ENCODE assay signal across 17 cellular contexts in the genomic region with DNA sequence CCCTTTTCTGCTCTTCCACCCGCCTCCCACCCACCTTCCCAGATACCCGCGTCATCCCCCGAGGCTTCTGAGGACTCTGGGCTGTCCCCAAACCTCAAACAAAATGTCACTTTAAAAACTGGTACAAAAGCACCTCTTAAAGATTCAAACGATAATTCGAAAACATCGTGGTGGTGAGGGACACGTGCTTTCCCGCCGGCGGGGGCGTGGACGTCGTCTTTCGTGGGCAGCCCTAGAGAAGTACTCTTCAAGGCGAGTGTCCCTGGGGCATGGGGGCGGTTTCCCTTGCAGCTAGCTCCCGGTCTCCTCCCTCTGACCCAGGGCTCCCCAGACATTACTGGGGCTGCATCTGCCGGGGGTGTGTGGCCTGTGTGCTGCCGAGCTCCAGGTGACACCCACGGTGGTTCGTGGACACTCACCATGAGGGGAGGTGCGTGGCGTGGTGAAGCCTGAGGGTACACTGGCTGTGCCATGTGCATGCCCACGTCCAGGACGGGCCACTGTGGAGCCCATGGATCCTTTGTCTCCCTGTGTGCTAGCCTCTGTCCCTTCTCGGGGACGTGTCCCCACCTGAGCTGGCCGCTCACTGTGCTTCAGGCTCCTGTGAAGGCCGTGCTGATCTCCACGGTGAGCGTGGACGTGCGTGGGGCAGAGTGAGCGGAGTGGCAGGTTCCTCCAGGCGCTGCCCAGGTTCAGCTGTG.
DNase-seq lines count a peak whose midpoint lies in the region; ATAC-seq and TF ChIP-seq lines count a peak whose summit lies in the region.
"Had no signal": no experiment of that assay in that cellular context is flagged by ENCODE, and none has a peak within 500 bp of the region (broad histone marks: within the 10 kb centered on the region; RNA-seq: fewer than 3 reads in every experiment).

No MANE protein-coding gene starts in this region.

- H3K27me3 ChIP-seq in OCI-LY1 (ENCODE audit: insufficient read depth, low read length) (no peaks in the 10 kb centered on the region), spleen (replicated peaks in 1 of 7) (no peaks in the 10 kb centered on the region)
- H3K27me3 ChIP-seq: tibial nerve had no signal

- no peaks in the 10 kb centered on the region for H3K9me2 ChIP-seq in OCI-LY1 (ENCODE audit: low read depth, low read length)

- no peak overlapping the region for H3K4me3 Mint-ChIP-seq in activated CD4-positive, alpha-beta T cell treated with anti-CD3 and anti-CD28 coated beads, Interleukin-2, amount 10 ng/mL, durations not matched to agents 24 days and 14 days

- H3F3A ChIP-seq in OCI-LY1 (ENCODE audit: insufficient read depth, low read length) = peaks cover 9% of the 10 kb centered on the region

- no peaks in the 10 kb centered on the region for H3K9me3 Mint-ChIP-seq in activated CD4-positive, alpha-beta T cell treated with anti-CD3 and anti-CD28 coated beads, Interleukin-2, amount 10 ng/mL, durations not matched to agents 24 days and 14 days
- H3K9me3 Mint-ChIP-seq: naive B cell had no signal

- intact Hi-C loops in activated CD4-positive, alpha-beta T cell treated with anti-CD3 and anti-CD28 coated beads, Interleukin-2, amount 10 ng/mL, durations not matched to agents 24 days and 14 days (cut with micrococcal nuclease) = no loop called here
- intact Hi-C loops in spleen (cut with DNase I; ENCODE audit: low total_unique reads) = no loop called here

- H3K4me3 ChIP-seq in OCI-LY1 (ENCODE audit: low read depth, low read length, poor library complexity, severe bottlenecking) = no peak overlapping the region
- no peak overlapping the region for H3K4me3 ChIP-seq in spleen
- H3K4me3 ChIP-seq: tibial nerve had no signal

- TF ChIP-seq CTCF in OCI-LY1 (IDR thresholded peaks at IDR 0.05; ENCODE audit: low read length) (no peak), spleen (IDR thresholded peaks at IDR 0.05 in 8 of 11, conservative IDR thresholded peaks at IDR 0.05 in 3 of 11) (no peak)

- ATAC-seq in HG03521 (IDR thresholded peaks at IDR 0.05; ENCODE audit: unreplicated experiment) (no peak), GM18909 (IDR thresholded peaks at IDR 0.05; ENCODE audit: poor library complexity, unreplicated experiment) (no peak)

- no peak overlapping the region for H2AFZ ChIP-seq in OCI-LY1 (ENCODE audit: low read length)

- H3K4me1 Mint-ChIP-seq in activated CD4-positive, alpha-beta T cell treated with anti-CD3 and anti-CD28 coated beads, Interleukin-2, amount 10 ng/mL, durations not matched to agents 24 days and 14 days = peaks cover 28% of the 10 kb centered on the region

- TF ChIP-seq POLR2A in spleen (IDR thresholded peaks at IDR 0.05) = no peak

- no peaks in the 10 kb centered on the region for H4K20me1 ChIP-seq in OCI-LY1 (ENCODE audit: insufficient read depth, low read length)

- H3K9ac ChIP-seq in OCI-LY1 (ENCODE audit: low read length) = no peak overlapping the region

- no peak overlapping the region for H3K4me2 ChIP-seq in OCI-LY1 (ENCODE audit: low read length)

- no peaks in the 10 kb centered on the region for H3K27me3 Mint-ChIP-seq in activated CD4-positive, alpha-beta T cell treated with anti-CD3 and anti-CD28 coated beads, Interleukin-2, amount 10 ng/mL, durations not matched to agents 24 days and 14 days
- H3K27me3 Mint-ChIP-seq: naive B cell had no signal

- H3K27ac ChIP-seq in OCI-LY1 (ENCODE audit: low read depth, low read length, poor library complexity, severe bottlenecking) (peak overlapping the region; percentile 100), spleen (no peak overlapping the region)
- H3K27ac ChIP-seq: C4-2B, tibial nerve had no signal

- DNase-seq in activated CD4-positive, alpha-beta T cell treated with anti-CD3 and anti-CD28 coated beads for 48 hours = peak; percentile 1
- no peak for DNase-seq in activated CD4-positive, alpha-beta T cell treated with anti-CD3 and anti-CD28 coated beads, Interleukin-2, amount 10 ng/mL, durations not matched to agents 24 days and 14 days
- peak; percentile 38 for DNase-seq in ecto neural progenitor cell (ENCODE audit: low spot score)
- DNase-seq in spleen = peak; percentile 70
- no peak for DNase-seq in germinal center (ENCODE audit: low spot score)
- DNase-seq: effector memory CD4-positive, alpha-beta T cell; Karpas-422; naive B cell; NCI-H1417 treated with DMSO at 0.1 percent for 48 hours; NCI-H345; Right ventricle myocardium superior; T-helper 2 cell had no signal

- H3K36me3 Mint-ChIP-seq in activated CD4-positive, alpha-beta T cell treated with anti-CD3 and anti-CD28 coated beads, Interleukin-2, amount 10 ng/mL, durations not matched to agents 24 days and 14 days (ENCODE audit: low read depth) = peaks cover 35% of the 10 kb centered on the region

- peaks cover 62% of the 10 kb centered on the region for H3K36me3 ChIP-seq in OCI-LY1 (ENCODE audit: insufficient read depth, low read length)
- peaks cover 0 to 59% (median 12%) of the 10 kb centered on the region in 6 donors for H3K36me3 ChIP-seq in spleen

- WGBS in spleen, 5 donors = 92 to 98% (median 94%) methylated on average over 26 to 36 of the region's 36 CpGs

- H3K9me3 ChIP-seq in OCI-LY1 (ENCODE audit: low read length) (no peaks in the 10 kb centered on the region), spleen (no peaks in the 10 kb centered on the region)
- H3K9me3 ChIP-seq: tibial nerve had no signal

- H3K79me2 ChIP-seq in OCI-LY1 (ENCODE audit: insufficient read depth, low read length) = no peaks in the 10 kb centered on the region

- peaks cover 57% of the 10 kb centered on the region for H3K4me1 ChIP-seq in OCI-LY1 (ENCODE audit: insufficient read depth, low read length, severe bottlenecking)
- peaks cover 11 to 49% (median 34%) of the 10 kb centered on the region in 6 donors for H3K4me1 ChIP-seq in spleen

- no peak overlapping the region for H3K27ac Mint-ChIP-seq in activated CD4-positive, alpha-beta T cell treated with anti-CD3 and anti-CD28 coated beads, Interleukin-2, amount 10 ng/mL, durations not matched to agents 24 days and 14 days
- H3K27ac Mint-ChIP-seq: naive B cell had no signal

Comparison
In these comparisons a context has a peak if more than half of its experiments do, and no peak if none do; other contexts are left out.
1. DNase-seq: peak in activated CD4-positive, alpha-beta T cell treated with anti-CD3 and anti-CD28 coated beads for 48 hours (single experiment), ecto neural progenitor cell (single experiment) and spleen (single experiment); none in activated CD4-positive, alpha-beta T cell treated with anti-CD3 and anti-CD28 coated beads, Interleukin-2, amount 10 ng/mL, durations not matched to agents 24 days and 14 days (single experiment) and germinal center (single experiment).